Comparison of ENCODE assay signal across 8 cellular contexts in genomic region chr1:66332524-66332853, GRCh38.
DNase-seq lines count a peak whose midpoint lies in the region; ATAC-seq and TF ChIP-seq lines count a peak whose summit lies in the region.

No MANE protein-coding gene starts in this region.

- TF ChIP-seq CTCF in BE2C (IDR thresholded peaks at IDR 0.05; ENCODE audit: low read depth, low read length): no peak
- no peak for TF ChIP-seq CTCF in endodermal cell (conservative IDR thresholded peaks at IDR 0.05)
- no peak for TF ChIP-seq CTCF in nephron progenitor cell (IDR thresholded peaks at IDR 0.05)
- no peak for TF ChIP-seq CTCF in Caco-2 (IDR thresholded peaks at IDR 0.05; ENCODE audit: insufficient read depth in 1 of 2, low read depth in 1 of 2, low read length in 1 of 2, severe bottlenecking in 1 of 2, unreplicated experiment in 1 of 2)

- H3K27me3 ChIP-seq in BE2C (no peaks in the 10 kb centered on the region), endodermal cell (ENCODE audit: control insufficient read depth, insufficient read depth, low read length, poor library complexity, severe bottlenecking) (no peaks in the 10 kb centered on the region), Caco-2 (replicated peaks; ENCODE audit: control insufficient read depth, insufficient read depth, low read length) (no peaks in the 10 kb centered on the region)

- H3K36me3 ChIP-seq in BE2C: no peaks in the 10 kb centered on the region
- H3K36me3 ChIP-seq in endodermal cell (ENCODE audit: control insufficient read depth, insufficient read depth, low read length): no peaks in the 10 kb centered on the region
- no peaks in the 10 kb centered on the region for H3K36me3 ChIP-seq in Caco-2 (ENCODE audit: control insufficient read depth, insufficient read depth, low read length)

- H3K4me1 ChIP-seq in BE2C: no peaks in the 10 kb centered on the region
- H3K4me1 ChIP-seq in endodermal cell (ENCODE audit: control insufficient read depth, insufficient read depth, low read length): peaks cover 11% of the 10 kb centered on the region
- H3K4me1 ChIP-seq in Caco-2: no peaks in the 10 kb centered on the region

- DNase-seq in BE2C: no peak
- no peak for DNase-seq in endodermal cell
- DNase-seq in nephron progenitor cell: no peak
- DNase-seq in Caco-2: no peak
- DNase-seq in NCI-H2029 treated with DMSO at 0.1 percent for 48 hours (lab: John Stamatoyannopoulos, UW): no peak
- DNase-seq in cortex of kidney (lab: John Stamatoyannopoulos, UW): no peak

- H3K27ac ChIP-seq in endodermal cell (ENCODE audit: low read depth, low read length): peak overlapping the region; percentile 82

- CTCF ChIA-PET in Caco-2 (lab: Charles Lee): no interaction called here

- H3K27ac Mint-ChIP-seq in IgD-negative memory B cell (peak overlapping the region; percentile 77 to 99 (median 97)), endodermal cell (peak overlapping the region; percentile 77), nephron progenitor cell (peak overlapping the region; percentile 91), Caco-2 (ENCODE audit: unreplicated experiment) (no peak overlapping the region)

- intact Hi-C loops in Caco-2 (cut with micrococcal nuclease; ENCODE audit: unreplicated experiment): no loop called here

- no peaks in the 10 kb centered on the region for H3K9me3 Mint-ChIP-seq in IgD-negative memory B cell
- H3K9me3 Mint-ChIP-seq in endodermal cell: no peaks in the 10 kb centered on the region
- no peaks in the 10 kb centered on the region for H3K9me3 Mint-ChIP-seq in nephron progenitor cell
- H3K9me3 Mint-ChIP-seq in Caco-2 (ENCODE audit: unreplicated experiment): no peaks in the 10 kb centered on the region

- H3K9ac ChIP-seq in endodermal cell (ENCODE audit: extremely low read depth, low read length, poor library complexity, severe bottlenecking): peak overlapping the region; percentile 7

- H3K4me3 ChIP-seq in BE2C (ENCODE audit: low read depth, low read length) (peak overlapping the region; percentile 30), endodermal cell (ENCODE audit: low read length) (peak overlapping the region; percentile 81), Caco-2 (ENCODE audit: low read depth, low read length) (no peak overlapping the region)

- 9 to 10% methylated on average over 2 of the region's 3 CpGs for WGBS in endodermal cell (ENCODE audit: insufficient coverage in 1 of 2, insufficient read length in 1 of 2), 2 experiments

- H3K36me3 Mint-ChIP-seq in IgD-negative memory B cell: peaks cover 9% of the 10 kb centered on the region
- peaks cover 4% of the 10 kb centered on the region for H3K36me3 Mint-ChIP-seq in endodermal cell (ENCODE audit: low read depth)
- H3K36me3 Mint-ChIP-seq in nephron progenitor cell (ENCODE audit: low read depth): no peaks in the 10 kb centered on the region
- H3K36me3 Mint-ChIP-seq in Caco-2 (ENCODE audit: insufficient read depth, unreplicated experiment): no peaks in the 10 kb centered on the region

- ATAC-seq in HG03354 (IDR thresholded peaks at IDR 0.05; ENCODE audit: poor library complexity, severe bottlenecking, unreplicated experiment): no peak

- BruUV-seq in Caco-2 (replicated peaks; lab: Mats Ljungman, UMichigan): no TSS peak

- H3K4me3 Mint-ChIP-seq in IgD-negative memory B cell: peak overlapping the region; percentile 74 to 99 (median 98)
- peak overlapping the region; percentile 74 for H3K4me3 Mint-ChIP-seq in endodermal cell
- peak overlapping the region; percentile 88 for H3K4me3 Mint-ChIP-seq in nephron progenitor cell
- H3K4me3 Mint-ChIP-seq in Caco-2 (ENCODE audit: unreplicated experiment): no peak overlapping the region

- H3K27me3 Mint-ChIP-seq in IgD-negative memory B cell: no peaks in the 10 kb centered on the region
- no peaks in the 10 kb centered on the region for H3K27me3 Mint-ChIP-seq in endodermal cell (ENCODE audit: insufficient read depth)
- H3K27me3 Mint-ChIP-seq in nephron progenitor cell (ENCODE audit: low read depth, poor library complexity): peaks cover 6% of the 10 kb centered on the region
- H3K27me3 Mint-ChIP-seq in Caco-2 (ENCODE audit: insufficient read depth, unreplicated experiment): peaks cover 3% of the 10 kb centered on the region

- H3K9me3 ChIP-seq in BE2C: no peaks in the 10 kb centered on the region
- H3K9me3 ChIP-seq in endodermal cell (ENCODE audit: control insufficient read depth, low read length): no peaks in the 10 kb centered on the region
- no peaks in the 10 kb centered on the region for H3K9me3 ChIP-seq in Caco-2

- H3K4me1 Mint-ChIP-seq in IgD-negative memory B cell (peaks cover 34 to 56% (median 45%) of the 10 kb centered on the region in 3 donors), endodermal cell (peaks cover 51% of the 10 kb centered on the region), nephron progenitor cell (peaks cover 56% of the 10 kb centered on the region), Caco-2 (ENCODE audit: low read depth, unreplicated experiment) (no peaks in the 10 kb centered on the region)

- POLR2A ChIA-PET in Caco-2 (lab: Charles Lee): no interaction called here
